In genomic region chr1:205042911-205043806, GRCh38 we compare ENCODE assay signal across 12 cellular contexts. TPM values are rescaled to one million over a fixed set of nuclear protein-coding genes. Genes with fewer than 3 reads are reported as not detected.
A peak's percentile ranks its signal among the peaks of the same experiment; 100 is the strongest.
DNase-seq lines count a peak whose midpoint lies in the region; ATAC-seq and TF ChIP-seq lines count a peak whose summit lies in the region.
"Had no signal": no experiment of that assay in that cellular context is flagged by ENCODE, and none has a peak within 500 bp of the region (broad histone marks: within the 10 kb centered on the region; RNA-seq: fewer than 3 reads in every experiment).

Gene CNTN2, plus strand, starts transcription at chr1:205043212. Its CDS starts 9,974 bp downstream, at chr1:205053186.

- no peak for DNase-seq in left ventricle myocardium superior
- no peak for DNase-seq in heart left ventricle
- DNase-seq in adipocyte (ENCODE audit: low read depth): peak; percentile 10
- DNase-seq in HEK293T (ENCODE audit: extremely low spot score): no peak
- no peak for DNase-seq in T-helper 9 cell
- DNase-seq in glomerular visceral epithelial cell (ENCODE audit: extremely low spot score): no peak
- DNase-seq: activated CD8-positive, alpha-beta memory T cell treated with anti-CD3 and anti-CD28 coated beads, Interleukin-2, amount 50 U/mL, for 4 hours; NK-92 treated with Interleukin-12 subunit alpha and Interleukin-12 subunit beta, amount 100 ng/mL, for 24 hours; spleen had no signal

- TF ChIP-seq POLR2A in heart left ventricle (IDR thresholded peaks at IDR 0.05): no peak

- peaks cover 0 to 10% (median 0%) of the 10 kb centered on the region in 12 donors for H3K4me1 ChIP-seq in heart left ventricle
- H3K4me1 ChIP-seq in adipocyte (ENCODE audit: control insufficient read depth, insufficient read depth, low read length): no peaks in the 10 kb centered on the region
- peaks cover 22% of the 10 kb centered on the region for H3K4me1 ChIP-seq in iPS-20b (ENCODE audit: insufficient read depth, low read length)

- H3K4me3 ChIP-seq in heart left ventricle (peak within 1 kb of the TSS in 3 of 12 donors; percentile 4 to 19 (median 11)), adipocyte (ENCODE audit: low read length) (no peak within 1 kb of the TSS), iPS-20b (ENCODE audit: low read length) (peak within 1 kb of the TSS; percentile 59; the same call in 1 of the 2 replicates)

- H3K9me3 ChIP-seq in heart left ventricle (no peaks in the 10 kb centered on the region), adipocyte (ENCODE audit: control insufficient read depth, low read length) (no peaks in the 10 kb centered on the region), iPS-20b (ENCODE audit: insufficient read depth, low read depth, low read length) (no peaks in the 10 kb centered on the region)
- H3K9me3 ChIP-seq: spleen had no signal

- H3K36me3 ChIP-seq in heart left ventricle (no peaks in the 10 kb centered on the region), adipocyte (ENCODE audit: control insufficient read depth, insufficient read depth, low read length, severe bottlenecking) (no peaks in the 10 kb centered on the region), iPS-20b (ENCODE audit: insufficient read depth, low read depth, low read length) (no peaks in the 10 kb centered on the region)
- H3K36me3 ChIP-seq: spleen had no signal

- TF ChIP-seq CTCF in heart left ventricle (IDR thresholded peaks at IDR 0.05): no peak

- H3K9ac ChIP-seq in adipocyte (ENCODE audit: low read length) (no peak within 1 kb of the TSS), iPS-20b (ENCODE audit: low read depth, low read length) (peak within 1 kb of the TSS; percentile 40; the same call in 1 of the 2 replicates)

- POLR2A ChIA-PET in HEK293T (lab: Yijun Ruan, JAX): no interaction called here

- H3K27ac ChIP-seq in heart left ventricle: no peak within 1 kb of the TSS
- no peak within 1 kb of the TSS for H3K27ac ChIP-seq in iPS-20b (ENCODE audit: low read length)
- H3K27ac ChIP-seq: spleen had no signal

- H3K27me3 ChIP-seq in heart left ventricle (peaks cover 5 to 69% (median 46%) of the 10 kb centered on the region in 9 donors), adipocyte (replicated peaks; ENCODE audit: control insufficient read depth, insufficient read depth, low read length) (peaks cover 79% of the 10 kb centered on the region), iPS-20b (ENCODE audit: insufficient read depth, low read length) (peaks cover 87% of the 10 kb centered on the region)

- peak; percentile 19 for ATAC-seq in left ventricle myocardium superior
- no peak for ATAC-seq in heart left ventricle
- no peak for ATAC-seq in HG02884 (IDR thresholded peaks at IDR 0.05; ENCODE audit: unreplicated experiment)

- 5 to 18% (median 9%) methylated on average over 24 to 53 of the region's 53 CpGs for WGBS in heart left ventricle, 4 donors

- intact Hi-C loops in left ventricle myocardium superior (cut with micrococcal nuclease) (no loop called here), heart left ventricle (cut with DNase I) (no loop called here)

- CTCF ChIA-PET in HEK293T (lab: Yijun Ruan, JAX): interaction anchor here (1.0 to 1.5 kb wide), 2 partner anchors 9 to 18 kb away, joined by 3 to 4 read pairs; no protein-coding TSS in a partner anchor

TF ChIP-seq in HEK293T, 16 proteins besides CTCF, POLR2A, EP300 and RAD21:
- TF ChIP-seq FOXK2 (IDR thresholded peaks at IDR 0.05) (no peak), NFRKB (IDR thresholded peaks at IDR 0.05) (no peak), ARNT (IDR thresholded peaks at IDR 0.05) (no peak), CTBP1 (IDR thresholded peaks at IDR 0.05; ENCODE audit: borderline replicate concordance) (no peak), SUZ12 (IDR thresholded peaks at IDR 0.05) (no peak), ELF4 (IDR thresholded peaks at IDR 0.05) (no peak), SP1 (IDR thresholded peaks at IDR 0.05) (no peak), BHLHE40 (IDR thresholded peaks at IDR 0.05; ENCODE audit: borderline replicate concordance) (no peak), ZNF384 (IDR thresholded peaks at IDR 0.05) (no peak), L3MBTL2 (conservative IDR thresholded peaks at IDR 0.05) (no peak), FOXM1 (IDR thresholded peaks at IDR 0.05; ENCODE audit: borderline replicate concordance) (no peak), HDGF (IDR thresholded peaks at IDR 0.05; ENCODE audit: borderline replicate concordance) (no peak), FOXA1 (IDR thresholded peaks at IDR 0.05) (no peak)

RNA-seq across cellular contexts. Expression of gene CNTN2, which starts in this region (rescaled TPM):
- total RNA-seq in left ventricle myocardium superior (0.64 TPM), heart left ventricle (1 to 10 TPM in 1 of 9 donors, under 1 TPM in 5, not detected in 3; 0.04 to 2.4 (median 0.19) TPM)
- polyA plus RNA-seq in heart left ventricle: under 1 TPM; 0.06 to 0.84 TPM
- total RNA-seq: HT1080 had no signal

Comparison
In these comparisons a context has a peak if more than half of its experiments do, and no peak if none do; other contexts are left out.
1. Peak in ATAC-seq in left ventricle myocardium superior; RNA of the gene not detected or under 1 TPM.